Comparison of ENCODE assay signal across 1 cellular context in genomic region chr6:87279051-87279595, GRCh38.
A peak's percentile ranks its signal among the peaks of the same experiment; 100 is the strongest.
TF ChIP-seq lines count a peak whose summit lies in the region.

No MANE protein-coding gene starts in this region.

TF ChIP-seq in HepG2, 621 proteins besides CTCF, POLR2A, EP300 and RAD21:
- TF ChIP-seq POLR2G (IDR thresholded peaks at IDR 0.05; ENCODE audit: low read depth, low read length) (peak; percentile 26; the same call in 1 of the 2 replicates), ZNF501 (CRISPR knock-in tag; IDR thresholded peaks at IDR 0.05) (no peak)
